19 cellular contexts compared by ENCODE assay signal in genomic region chr1:110350360-110350759, GRCh38. TPM values are rescaled to one million over a fixed set of nuclear protein-coding genes. Genes with fewer than 3 reads are reported as not detected.
DNase-seq lines count a peak whose midpoint lies in the region; TF ChIP-seq lines count a peak whose summit lies in the region.
"Had no signal": no experiment of that assay in that cellular context is flagged by ENCODE, and none has a peak within 500 bp of the region (broad histone marks: within the 10 kb centered on the region; RNA-seq: fewer than 3 reads in every experiment).

No MANE protein-coding gene starts in this region.

- intact Hi-C loops in activated T-helper 1 cell treated with anti-CD3 and anti-CD28 coated beads, Interleukin-12 subunit alpha, Interleukin-12 subunit beta, Interleukin-2, Interleukin-4 antibody, amounts not matched to agents 30 ng/mL and 10 ng/mL and 1 ng/mL, durations not matched to agents 14 hours and 24 hours and 36 hours (cut with micrococcal nuclease): no loop called here
- intact Hi-C loops in dorsolateral prefrontal cortex (cut with DNase I): no loop called here

- H3K27ac Mint-ChIP-seq in T-helper 1 cell treated with Interleukin-12 subunit alpha and Interleukin-12 subunit beta and Interleukin-4 antibody, amounts not matched to agents 30 μg/mL and 1 μg/mL, for 36 hours: peak overlapping the region; percentile 1
- H3K27ac Mint-ChIP-seq in activated T-helper 1 cell treated with anti-CD3 and anti-CD28 coated beads, Interleukin-12 subunit alpha, Interleukin-12 subunit beta, Interleukin-2, Interleukin-4 antibody, amounts not matched to agents 30 ng/mL and 10 ng/mL and 1 ng/mL, durations not matched to agents 14 hours and 24 hours and 36 hours: peak overlapping the region; percentile 0
- H3K27ac Mint-ChIP-seq in nephron: peak overlapping the region in 2 of 3 experiments; percentile 6 to 23
- H3K27ac Mint-ChIP-seq: T-cell had no signal

- peaks cover 61% of the 10 kb centered on the region for H3K4me1 Mint-ChIP-seq in T-helper 1 cell treated with Interleukin-12 subunit alpha and Interleukin-12 subunit beta and Interleukin-4 antibody, amounts not matched to agents 30 μg/mL and 1 μg/mL, for 36 hours (ENCODE audit: low read depth)
- peaks cover 71% of the 10 kb centered on the region for H3K4me1 Mint-ChIP-seq in activated T-helper 1 cell treated with anti-CD3 and anti-CD28 coated beads, Interleukin-12 subunit alpha, Interleukin-12 subunit beta, Interleukin-2, Interleukin-4 antibody, amounts not matched to agents 30 ng/mL and 10 ng/mL and 1 ng/mL, durations not matched to agents 14 hours and 24 hours and 36 hours (ENCODE audit: low read depth)
- peaks cover 49% of the 10 kb centered on the region for H3K4me1 Mint-ChIP-seq in nephron

- H3K36me3 Mint-ChIP-seq in T-helper 1 cell treated with Interleukin-12 subunit alpha and Interleukin-12 subunit beta and Interleukin-4 antibody, amounts not matched to agents 30 μg/mL and 1 μg/mL, for 36 hours (ENCODE audit: low read depth): peaks cover 42% of the 10 kb centered on the region
- peaks cover 52% of the 10 kb centered on the region for H3K36me3 Mint-ChIP-seq in activated T-helper 1 cell treated with anti-CD3 and anti-CD28 coated beads, Interleukin-12 subunit alpha, Interleukin-12 subunit beta, Interleukin-2, Interleukin-4 antibody, amounts not matched to agents 30 ng/mL and 10 ng/mL and 1 ng/mL, durations not matched to agents 14 hours and 24 hours and 36 hours (ENCODE audit: low read depth)
- peaks cover 31% of the 10 kb centered on the region for H3K36me3 Mint-ChIP-seq in nephron (ENCODE audit: low read depth)

- H3K9me3 Mint-ChIP-seq in T-helper 1 cell treated with Interleukin-12 subunit alpha and Interleukin-12 subunit beta and Interleukin-4 antibody, amounts not matched to agents 30 μg/mL and 1 μg/mL, for 36 hours: no peaks in the 10 kb centered on the region
- H3K9me3 Mint-ChIP-seq in activated T-helper 1 cell treated with anti-CD3 and anti-CD28 coated beads, Interleukin-12 subunit alpha, Interleukin-12 subunit beta, Interleukin-2, Interleukin-4 antibody, amounts not matched to agents 30 ng/mL and 10 ng/mL and 1 ng/mL, durations not matched to agents 14 hours and 24 hours and 36 hours: no peaks in the 10 kb centered on the region
- H3K9me3 Mint-ChIP-seq in nephron: no peaks in the 10 kb centered on the region
- H3K9me3 Mint-ChIP-seq: T-cell had no signal

- H3K4me3 Mint-ChIP-seq in T-helper 1 cell treated with Interleukin-12 subunit alpha and Interleukin-12 subunit beta and Interleukin-4 antibody, amounts not matched to agents 30 μg/mL and 1 μg/mL, for 36 hours: no peak overlapping the region
- no peak overlapping the region for H3K4me3 Mint-ChIP-seq in activated T-helper 1 cell treated with anti-CD3 and anti-CD28 coated beads, Interleukin-12 subunit alpha, Interleukin-12 subunit beta, Interleukin-2, Interleukin-4 antibody, amounts not matched to agents 30 ng/mL and 10 ng/mL and 1 ng/mL, durations not matched to agents 14 hours and 24 hours and 36 hours
- H3K4me3 Mint-ChIP-seq in nephron: no peak overlapping the region

- H3K27ac ChIP-seq in HEK293 (ENCODE audit: extremely low read depth, low read depth, low read length): no peak overlapping the region
- no peak overlapping the region for H3K27ac ChIP-seq in dorsolateral prefrontal cortex
- H3K27ac ChIP-seq: C4-2B, epithelial cell of prostate, gastroesophageal sphincter, left ventricle myocardium inferior, tibial artery, WERI-Rb-1 had no signal

- H3K4me1 ChIP-seq in HEK293 (ENCODE audit: control insufficient read depth, insufficient read depth, low read length): peaks cover 19% of the 10 kb centered on the region

- no peak for DNase-seq in T-helper 1 cell
- no peak for DNase-seq in activated T-helper 1 cell treated with anti-CD3 and anti-CD28 coated beads, Interleukin-12 subunit alpha, Interleukin-12 subunit beta, Interleukin-2, Interleukin-4 antibody, amounts not matched to agents 30 ng/mL and 10 ng/mL and 1 ng/mL, durations not matched to agents 14 hours and 24 hours and 36 hours (ENCODE audit: low spot score)
- DNase-seq in dorsolateral prefrontal cortex: no peak
- no peak for DNase-seq in NCI-H1417 treated with DMSO at 0.1 percent for 48 hours (lab: John Stamatoyannopoulos, UW)
- DNase-seq in stimulated activated naive CD4-positive, alpha-beta T cell treated with Interleukin-2 at 50 U/mL for 16 hours (lab: John Stamatoyannopoulos, UW): no peak
- DNase-seq: cortex of kidney, HCEC 1CT, Kasumi-1, left ventricle myocardium inferior, small intestine, T-cell, tibial artery, WERI-Rb-1 had no signal

- TF ChIP-seq CTCF in HEK293 (tag by site-specific recombination; IDR thresholded peaks at IDR 0.05): no peak
- no peak for TF ChIP-seq CTCF in nephron (IDR thresholded peaks at IDR 0.05; ENCODE audit: unreplicated experiment in 3 of 3)
- TF ChIP-seq CTCF in dorsolateral prefrontal cortex (IDR thresholded peaks at IDR 0.05 in 54 of 56, conservative IDR thresholded peaks at IDR 0.05 in 2 of 56; ENCODE audit: low read depth in 1 of 56, partially characterized antibody in 56 of 56): no peak

- CTCF ChIA-PET in HEK293 (lab: Yijun Ruan, JAX): interaction anchor here (1.1 to 1.5 kb wide), 3 partner anchors 12 to 154 kb away, joined by 4 to 6 read pairs (median 4); no protein-coding TSS in a partner anchor

- H3K9me3 ChIP-seq in HEK293 (ENCODE audit: control insufficient read depth, insufficient read depth, low read depth, low read length): no peaks in the 10 kb centered on the region
- H3K9me3 ChIP-seq: gastroesophageal sphincter, left ventricle myocardium inferior, tibial artery had no signal

- H3K4me3 ChIP-seq in HEK293 (ENCODE audit: low read depth, low read length) (no peak overlapping the region), dorsolateral prefrontal cortex (no peak overlapping the region)
- H3K4me3 ChIP-seq: gastroesophageal sphincter, left ventricle myocardium inferior, tibial artery had no signal

- no peaks in the 10 kb centered on the region for H3K27me3 Mint-ChIP-seq in T-helper 1 cell treated with Interleukin-12 subunit alpha and Interleukin-12 subunit beta and Interleukin-4 antibody, amounts not matched to agents 30 μg/mL and 1 μg/mL, for 36 hours (ENCODE audit: low read depth)
- H3K27me3 Mint-ChIP-seq in activated T-helper 1 cell treated with anti-CD3 and anti-CD28 coated beads, Interleukin-12 subunit alpha, Interleukin-12 subunit beta, Interleukin-2, Interleukin-4 antibody, amounts not matched to agents 30 ng/mL and 10 ng/mL and 1 ng/mL, durations not matched to agents 14 hours and 24 hours and 36 hours (ENCODE audit: insufficient read depth): no peaks in the 10 kb centered on the region
- no peaks in the 10 kb centered on the region for H3K27me3 Mint-ChIP-seq in nephron (ENCODE audit: low read depth)
- H3K27me3 Mint-ChIP-seq: T-cell had no signal

- H3K27me3 ChIP-seq in dorsolateral prefrontal cortex: no peaks in the 10 kb centered on the region
- H3K27me3 ChIP-seq: gastroesophageal sphincter, tibial artery had no signal

- H3K36me3 ChIP-seq in HEK293 (ENCODE audit: control insufficient read depth in 2 of 2, insufficient read depth in 1 of 2, low read length in 2 of 2): peaks cover 7 to 48% of the 10 kb centered on the region in 2 experiments

- POLR2A ChIA-PET in HEK293 (lab: Yijun Ruan, JAX): interaction anchor here (4.1 kb wide), 1 partner anchor 11 kb away, joined by 30 read pairs; the partner anchor contains the start of gene RBM15

TF ChIP-seq in HEK293, 187 proteins besides CTCF, POLR2A, EP300 and RAD21:
- 0 out of 2 replicates have a peak, but pooled peaks have one; percentile 9 for TF ChIP-seq ZNF600 (tag by site-specific recombination; IDR thresholded peaks at IDR 0.05)
- no peak for TF ChIP-seq ZNF501 (tag by site-specific recombination; IDR thresholded peaks at IDR 0.05)
- 0 out of 2 replicates have a peak, but pooled peaks have one; percentile 31 for TF ChIP-seq ZNF664 (tag by site-specific recombination; IDR thresholded peaks at IDR 0.05)
- TF ChIP-seq ZNF202 (tag by site-specific recombination; IDR thresholded peaks at IDR 0.05; ENCODE audit: borderline replicate concordance): no peak
- no peak for TF ChIP-seq ZNF514 (tag by site-specific recombination; IDR thresholded peaks at IDR 0.05)
- TF ChIP-seq FEZF1 (tag by site-specific recombination; IDR thresholded peaks at IDR 0.05): peak; percentile 47
- TF ChIP-seq ZNF776 (tag by site-specific recombination; IDR thresholded peaks at IDR 0.05; ENCODE audit: borderline replicate concordance): no peak

RNA-seq across cellular contexts. Expression of gene RBM15, which starts 11.2 kb away (rescaled TPM):
- 58.5 and 59.0 TPM in 2 replicates for total RNA-seq in activated T-helper 1 cell treated with anti-CD3 and anti-CD28 coated beads, Interleukin-12 subunit alpha, Interleukin-12 subunit beta, Interleukin-2, Interleukin-4 antibody, amounts not matched to agents 30 ng/mL and 10 ng/mL and 1 ng/mL, durations not matched to agents 14 hours and 24 hours and 36 hours
- 10 to 100 TPM; 17.5 to 31.2 (median 23.8) TPM for total RNA-seq in dorsolateral prefrontal cortex

RNA-seq across cellular contexts. Expression of gene SLC16A4, which starts 40.5 kb away (rescaled TPM):
- 0.16 and 0.39 TPM in 2 replicates for total RNA-seq in activated T-helper 1 cell treated with anti-CD3 and anti-CD28 coated beads, Interleukin-12 subunit alpha, Interleukin-12 subunit beta, Interleukin-2, Interleukin-4 antibody, amounts not matched to agents 30 ng/mL and 10 ng/mL and 1 ng/mL, durations not matched to agents 14 hours and 24 hours and 36 hours
- total RNA-seq in dorsolateral prefrontal cortex: 1 to 10 TPM; 1.3 to 9.9 (median 4.7) TPM

RNA-seq across cellular contexts. Expression of gene LAMTOR5, which starts 57.1 kb away (rescaled TPM):
- 163 and 184 TPM in 2 replicates for total RNA-seq in activated T-helper 1 cell treated with anti-CD3 and anti-CD28 coated beads, Interleukin-12 subunit alpha, Interleukin-12 subunit beta, Interleukin-2, Interleukin-4 antibody, amounts not matched to agents 30 ng/mL and 10 ng/mL and 1 ng/mL, durations not matched to agents 14 hours and 24 hours and 36 hours
- 100 to 1,000 TPM in 77 of 120 experiments, 10 to 100 TPM in 43; 68.7 to 146 (median 106) TPM for total RNA-seq in dorsolateral prefrontal cortex
